21 cellular contexts compared by ENCODE assay signal in the genomic region with DNA sequence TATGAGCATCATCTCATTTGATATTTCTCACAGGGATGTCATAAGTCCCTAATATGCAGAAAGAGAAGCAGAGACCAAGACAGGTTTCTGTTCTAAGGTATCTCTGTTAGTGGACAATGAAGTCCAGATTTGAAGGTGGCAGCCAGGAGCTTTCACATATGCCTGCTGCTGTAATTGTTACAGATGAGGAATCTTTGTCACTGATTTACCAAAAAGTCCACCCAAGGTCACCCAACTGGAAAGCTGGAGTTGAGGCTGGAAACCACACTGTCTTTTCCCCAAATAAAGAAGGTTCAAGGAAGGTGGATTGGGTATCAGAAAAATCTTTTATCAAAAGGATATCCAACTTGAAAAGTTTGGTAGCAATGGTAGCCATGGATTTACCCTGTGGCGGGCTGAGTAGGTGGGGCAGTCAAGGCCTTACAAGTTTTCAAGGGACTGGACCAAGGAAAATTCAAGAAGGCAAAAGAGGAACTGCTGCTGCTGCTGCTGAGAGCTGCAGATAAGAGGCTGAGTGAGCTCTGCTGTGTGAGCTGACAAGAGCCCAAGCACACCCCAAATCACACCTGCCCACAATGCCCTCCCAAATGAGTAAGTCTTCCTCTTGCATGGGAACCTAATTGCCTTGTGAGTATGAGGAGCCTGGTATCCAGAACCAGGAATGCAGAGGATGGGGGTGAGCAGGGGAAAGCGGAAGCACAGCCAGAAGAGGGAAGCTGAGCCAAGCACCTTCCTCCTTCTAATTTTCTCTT.
A peak's percentile ranks its signal among the peaks of the same experiment; 100 is the strongest.
DNase-seq lines count a peak whose midpoint lies in the region; ATAC-seq, FAIRE-seq and TF ChIP-seq lines count a peak whose summit lies in the region.
"Had no signal": no experiment of that assay in that cellular context is flagged by ENCODE, and none has a peak within 500 bp of the region (broad histone marks: within the 10 kb centered on the region; RNA-seq: fewer than 3 reads in every experiment).

No MANE protein-coding gene starts in this region.

- H3K4me3 ChIP-seq in esophagus squamous epithelium = no peak overlapping the region
- H3K4me3 ChIP-seq: GM23248, PC-9, tibial nerve had no signal

- TF ChIP-seq CTCF in esophagus squamous epithelium (IDR thresholded peaks at IDR 0.05) = no peak

- no peak for TF ChIP-seq POLR2A in esophagus squamous epithelium (IDR thresholded peaks at IDR 0.05)

- H3K27me3 Mint-ChIP-seq in stimulated activated naive B cell treated with anti-CD40 and anti-IgM and Interleukin-4, amounts not matched to agents 10 μg/mL and 1 μg/mL and 100 μg/mL, for 72 hours = peaks cover 0 to 6% of the 10 kb centered on the region in 2 donors

- FAIRE-seq in RCC 7860 (lab: Jason Lieb, UNC) = peak; percentile 96

- 86 to 90% methylated on average over 2 of the region's 2 CpGs for WGBS in esophagus squamous epithelium, 2 donors

- H3K27ac ChIP-seq in esophagus squamous epithelium = peak overlapping the region in 3 of 4 donors; percentile 12 to 68 (median 58)
- H3K27ac ChIP-seq: 22Rv1, GM23248, PC-9, tibial nerve had no signal

- peaks cover 15 to 19% of the 10 kb centered on the region in 2 donors for H3K9me3 Mint-ChIP-seq in stimulated activated naive B cell treated with anti-CD40 and anti-IgM and Interleukin-4, amounts not matched to agents 10 μg/mL and 1 μg/mL and 100 μg/mL, for 72 hours

- no peak overlapping the region for H3K4me3 Mint-ChIP-seq in stimulated activated naive B cell treated with anti-CD40 and anti-IgM and Interleukin-4, amounts not matched to agents 10 μg/mL and 1 μg/mL and 100 μg/mL, for 72 hours
- H3K4me3 Mint-ChIP-seq: activated CD4-positive, alpha-beta memory T cell treated with anti-CD3 and anti-CD28 coated beads for 36 hours had no signal

- H3K4me1 ChIP-seq in esophagus squamous epithelium = peaks cover 0 to 34% (median 3%) of the 10 kb centered on the region in 3 donors
- H3K4me1 ChIP-seq: tibial nerve had no signal

- DNase-seq in SIG-M5 treated with dmso at 0.1 percent for 504 hours (lab: John Stamatoyannopoulos, UW; ENCODE audit: unreplicated experiment) (peak; percentile 29), SIG-M5 (lab: John Stamatoyannopoulos, UW) (no peak), RCC 7860 (ENCODE audit: low spot score) (peak; percentile 50), esophagus squamous epithelium (lab: John Stamatoyannopoulos, UW) (no peak), NCI-H2196 treated with DMSO at 0.1 percent for 48 hours (lab: John Stamatoyannopoulos, UW; ENCODE audit: unreplicated experiment) (no peak), NCI-H1694 treated with DMSO at 0.1 percent for 48 hours (lab: John Stamatoyannopoulos, UW) (no peak)
- DNase-seq in stimulated activated naive B cell treated with anti-CD40 and anti-IgM and Interleukin-4, amounts not matched to agents 10 μg/mL and 1 μg/mL and 100 μg/mL, for 72 hours = no peak
- no peak for DNase-seq in stimulated activated CD4-positive, alpha-beta T cell treated with anti-CD3 and anti-CD28 coated beads, Interleukin-4, amount 100 ng/mL, for 24 hours
- DNase-seq: activated CD4-positive, alpha-beta memory T cell treated with anti-CD3 and anti-CD28 coated beads for 36 hours; activated naive CD4-positive, alpha-beta T cell treated with anti-CD3 and anti-CD28 coated beads, Interleukin-2, amount 50 U/mL, for 16 hours; activated T-cell treated with anti-CD3 and anti-CD28 coated beads, Interleukin-2, amount 50 U/mL, for 1 hour; DMS 273 treated with DMSO at 0.1 percent for 48 hours; GM23248; NCI-H2081; NCI-H510A treated with DMSO at 0.1 percent for 48 hours; PC-9; SK-N-SH; stimulated activated naive CD4-positive, alpha-beta T cell treated with Interleukin-2 at 50 U/mL for 16 hours had no signal

- H3K27me3 ChIP-seq in esophagus squamous epithelium = no peaks in the 10 kb centered on the region
- H3K27me3 ChIP-seq: tibial nerve had no signal

- peak; percentile 50 to 71 for ATAC-seq in stimulated activated naive B cell treated with anti-CD40 and anti-IgM and Interleukin-4, amounts not matched to agents 10 μg/mL and 1 μg/mL and 100 μg/mL, for 72 hours (replicated peaks)
- ATAC-seq: left lobe of liver had no signal

- intact Hi-C loops in esophagus squamous epithelium (cut with DNase I) = no loop called here

- H3K36me3 Mint-ChIP-seq in stimulated activated naive B cell treated with anti-CD40 and anti-IgM and Interleukin-4, amounts not matched to agents 10 μg/mL and 1 μg/mL and 100 μg/mL, for 72 hours = peaks cover 3 to 10% of the 10 kb centered on the region in 2 donors
- H3K36me3 Mint-ChIP-seq: activated CD4-positive, alpha-beta memory T cell treated with anti-CD3 and anti-CD28 coated beads for 36 hours had no signal

- H3K4me1 Mint-ChIP-seq in stimulated activated naive B cell treated with anti-CD40 and anti-IgM and Interleukin-4, amounts not matched to agents 10 μg/mL and 1 μg/mL and 100 μg/mL, for 72 hours = peaks cover 5 to 18% of the 10 kb centered on the region in 2 donors

- no peak overlapping the region for H3K27ac Mint-ChIP-seq in stimulated activated naive B cell treated with anti-CD40 and anti-IgM and Interleukin-4, amounts not matched to agents 10 μg/mL and 1 μg/mL and 100 μg/mL, for 72 hours
- H3K27ac Mint-ChIP-seq: activated CD4-positive, alpha-beta memory T cell treated with anti-CD3 and anti-CD28 coated beads for 36 hours had no signal

- no peaks in the 10 kb centered on the region for H3K36me3 ChIP-seq in esophagus squamous epithelium
- H3K36me3 ChIP-seq: tibial nerve had no signal

- H3K9me3 ChIP-seq in esophagus squamous epithelium = peaks cover 0 to 23% (median 11%) of the 10 kb centered on the region in 3 donors

Comparison
In these comparisons a context has a peak if more than half of its experiments do, and no peak if none do; other contexts are left out.
1. DNase-seq: peak in SIG-M5 treated with dmso at 0.1 percent for 504 hours (single experiment) and RCC 7860 (single experiment); none in SIG-M5 (single experiment), esophagus squamous epithelium (single experiment), stimulated activated naive B cell treated with anti-CD40 and anti-IgM and Interleukin-4, amounts not matched to agents 10 μg/mL and 1 μg/mL and 100 μg/mL, for 72 hours (single experiment), NCI-H2196 treated with DMSO at 0.1 percent for 48 hours (single experiment), NCI-H1694 treated with DMSO at 0.1 percent for 48 hours (single experiment) and stimulated activated CD4-positive, alpha-beta T cell treated with anti-CD3 and anti-CD28 coated beads, Interleukin-4, amount 100 ng/mL, for 24 hours (single experiment).